Comparison of ENCODE assay signal across 11 cellular contexts in the genomic region with DNA sequence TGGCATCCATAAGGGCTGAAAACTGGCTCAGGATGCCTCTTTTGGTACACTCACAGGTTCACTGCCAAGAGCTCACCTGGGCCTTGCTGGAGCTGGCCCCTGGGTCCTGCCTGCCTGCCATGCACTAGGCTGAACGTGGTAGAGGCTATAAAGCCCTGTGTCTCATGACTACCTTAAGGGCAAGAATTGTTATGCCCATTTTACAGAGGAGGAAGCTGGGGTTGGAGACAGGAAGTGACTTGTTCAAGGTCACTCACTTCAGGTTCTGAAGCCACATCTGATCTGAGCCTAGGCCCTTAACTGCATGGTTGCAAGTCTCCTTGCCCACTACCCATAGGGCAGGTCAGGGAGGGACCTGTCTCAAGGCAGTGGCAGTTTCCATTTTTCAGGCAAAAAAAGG. TPM values are rescaled to one million over a fixed set of nuclear protein-coding genes. Genes with fewer than 3 reads are reported as not detected.
A peak's percentile ranks its signal among the peaks of the same experiment; 100 is the strongest.
DNase-seq lines count a peak whose midpoint lies in the region; ATAC-seq and TF ChIP-seq lines count a peak whose summit lies in the region.
"Had no signal": no experiment of that assay in that cellular context is flagged by ENCODE, and none has a peak within 500 bp of the region (broad histone marks: within the 10 kb centered on the region; RNA-seq: fewer than 3 reads in every experiment).

No MANE protein-coding gene starts in this region.

- CTCF ChIA-PET in PC-3 (lab: Charles Lee) = no interaction called here

- H3K36me3 ChIP-seq in left ventricle myocardium inferior (no peaks in the 10 kb centered on the region), liver (ENCODE audit: control insufficient read depth in 4 of 4, insufficient read depth in 3 of 4, low read depth in 1 of 4, low read length in 3 of 4) (peaks cover 0 to 3% (median 1%) of the 10 kb centered on the region in 4 donors), upper lobe of right lung (no peaks in the 10 kb centered on the region), PC-3 (ENCODE audit: low read depth, low read length) (peaks cover 9% of the 10 kb centered on the region; the same call in 1 of the 2 replicates)

- no peak overlapping the region for H3K9ac ChIP-seq in liver (ENCODE audit: low read depth in 1 of 2, low read length in 2 of 2)
- H3K9ac ChIP-seq in PC-3 (ENCODE audit: low read length) = no peak overlapping the region

- no TSS peak for BruUV-seq in PC-3 (replicated peaks; lab: Mats Ljungman, UMichigan)

- H3F3A ChIP-seq in PC-3 (ENCODE audit: low read length, unreplicated experiment) = peaks cover 16% of the 10 kb centered on the region

- H3K4me1 ChIP-seq in left ventricle myocardium inferior = peaks cover 97% of the 10 kb centered on the region
- peaks cover 18 to 59% (median 52%) of the 10 kb centered on the region in 4 donors for H3K4me1 ChIP-seq in liver (ENCODE audit: control insufficient read depth in 4 of 4, insufficient read depth in 4 of 4, low read length in 3 of 4)
- H3K4me1 ChIP-seq in upper lobe of right lung = peaks cover 72% of the 10 kb centered on the region
- H3K4me1 ChIP-seq in PC-3 (ENCODE audit: insufficient read depth, low read length) = peaks cover 27% of the 10 kb centered on the region

- POLR2A ChIA-PET in PC-3 (lab: Charles Lee; ENCODE audit: unreplicated experiment) = no interaction called here

- H3K36me3 Mint-ChIP-seq in T-helper 17 cell (ENCODE audit: low read depth) = no peaks in the 10 kb centered on the region

- no peak overlapping the region for H3K4me3 Mint-ChIP-seq in T-helper 17 cell

- intact Hi-C loops in left ventricle myocardium inferior (cut with micrococcal nuclease) (no loop called here), left cardiac atrium (cut with DNase I) (no loop called here), upper lobe of right lung (cut with DNase I) (no loop called here), PC-3 (cut with micrococcal nuclease) (no loop called here)

- peaks cover 78% of the 10 kb centered on the region for H3K79me2 ChIP-seq in PC-3 (ENCODE audit: low read length)

- no peak for TF ChIP-seq RAD21 in liver (IDR thresholded peaks at IDR 0.05)

- H3K27me3 ChIP-seq in left ventricle myocardium inferior (ENCODE audit: low read depth) = no peaks in the 10 kb centered on the region
- no peaks in the 10 kb centered on the region for H3K27me3 ChIP-seq in liver (ENCODE audit: control insufficient read depth in 4 of 4, insufficient read depth in 4 of 4, low read length in 3 of 4)
- no peaks in the 10 kb centered on the region for H3K27me3 ChIP-seq in upper lobe of right lung
- H3K27me3 ChIP-seq in PC-3 (ENCODE audit: low read length) = no peaks in the 10 kb centered on the region

- no peaks in the 10 kb centered on the region for H3K9me2 ChIP-seq in PC-3 (replicated peaks; ENCODE audit: low read length)

- DNase-seq in left ventricle myocardium inferior (no peak), left cardiac atrium (no peak), T-helper 17 cell (no peak), upper lobe of right lung (no peak), NCI-H1048 (lab: John Stamatoyannopoulos, UW) (no peak), KG1 (lab: John Stamatoyannopoulos, UW) (no peak), PC-3 (no peak)
- DNase-seq: activated gamma-delta T cell treated with Interleukin-2 at 50 U/mL for 16 hours, GF-D8 had no signal

- H4K20me1 ChIP-seq in PC-3 (ENCODE audit: low read length) = 0 out of 2 replicates have a peak, but pooled peaks cover 5% of the 10 kb centered on the region

- no peak overlapping the region for H2AFZ ChIP-seq in PC-3 (ENCODE audit: low read length)

- no peak overlapping the region for H3K4me2 ChIP-seq in PC-3 (ENCODE audit: low read length)

- no peak for TF ChIP-seq CTCF in left ventricle myocardium inferior (IDR thresholded peaks at IDR 0.05; ENCODE audit: borderline replicate concordance)
- no peak for TF ChIP-seq CTCF in liver (IDR thresholded peaks at IDR 0.05; ENCODE audit: low read depth, low read length, missing input control)
- no peak for TF ChIP-seq CTCF in upper lobe of right lung (IDR thresholded peaks at IDR 0.05)
- no peak for TF ChIP-seq CTCF in PC-3 (conservative IDR thresholded peaks at IDR 0.05; ENCODE audit: low read depth, low read length)

- H3K9me3 ChIP-seq in left ventricle myocardium inferior (replicated peaks) (no peaks in the 10 kb centered on the region), T-helper 17 cell (ENCODE audit: control insufficient read depth, low read length, poor library complexity, severe bottlenecking) (no peaks in the 10 kb centered on the region), liver (ENCODE audit: control insufficient read depth in 4 of 4, low read length in 3 of 4) (no peaks in the 10 kb centered on the region), upper lobe of right lung (no peaks in the 10 kb centered on the region), PC-3 (ENCODE audit: low read length) (no peaks in the 10 kb centered on the region)

- peak overlapping the region; percentile 52 for H3K27ac ChIP-seq in left ventricle myocardium inferior (replicated peaks)
- peak overlapping the region; percentile 7 to 23 for H3K27ac ChIP-seq in liver (ENCODE audit: low read depth in 1 of 2, low read length in 2 of 2)
- H3K27ac ChIP-seq in upper lobe of right lung = peak overlapping the region; percentile 56
- no peak overlapping the region for H3K27ac ChIP-seq in PC-3 (ENCODE audit: low read length)
- H3K27ac ChIP-seq: VCaP had no signal

- H3K4me1 Mint-ChIP-seq in T-helper 17 cell = peaks cover 56% of the 10 kb centered on the region

- ATAC-seq in left cardiac atrium (no peak), T-helper 17 cell (no peak), upper lobe of right lung (no peak), PC-3 (no peak)

- H3K27ac Mint-ChIP-seq in T-helper 17 cell = peak overlapping the region; percentile 89

- H3K27me3 Mint-ChIP-seq in T-helper 17 cell = no peaks in the 10 kb centered on the region

- no peak overlapping the region for H3K4me3 ChIP-seq in left ventricle myocardium inferior
- H3K4me3 ChIP-seq in liver (ENCODE audit: low read depth in 1 of 3, low read length in 3 of 3) = no peak overlapping the region
- H3K4me3 ChIP-seq in upper lobe of right lung = no peak overlapping the region
- no peak overlapping the region for H3K4me3 ChIP-seq in PC-3 (ENCODE audit: low read length)

- WGBS in liver = 87% methylated on average over 1 of the region's 1 CpG

TF ChIP-seq in liver, 16 proteins besides CTCF, POLR2A, EP300 and RAD21:
- TF ChIP-seq, protein P1, sequence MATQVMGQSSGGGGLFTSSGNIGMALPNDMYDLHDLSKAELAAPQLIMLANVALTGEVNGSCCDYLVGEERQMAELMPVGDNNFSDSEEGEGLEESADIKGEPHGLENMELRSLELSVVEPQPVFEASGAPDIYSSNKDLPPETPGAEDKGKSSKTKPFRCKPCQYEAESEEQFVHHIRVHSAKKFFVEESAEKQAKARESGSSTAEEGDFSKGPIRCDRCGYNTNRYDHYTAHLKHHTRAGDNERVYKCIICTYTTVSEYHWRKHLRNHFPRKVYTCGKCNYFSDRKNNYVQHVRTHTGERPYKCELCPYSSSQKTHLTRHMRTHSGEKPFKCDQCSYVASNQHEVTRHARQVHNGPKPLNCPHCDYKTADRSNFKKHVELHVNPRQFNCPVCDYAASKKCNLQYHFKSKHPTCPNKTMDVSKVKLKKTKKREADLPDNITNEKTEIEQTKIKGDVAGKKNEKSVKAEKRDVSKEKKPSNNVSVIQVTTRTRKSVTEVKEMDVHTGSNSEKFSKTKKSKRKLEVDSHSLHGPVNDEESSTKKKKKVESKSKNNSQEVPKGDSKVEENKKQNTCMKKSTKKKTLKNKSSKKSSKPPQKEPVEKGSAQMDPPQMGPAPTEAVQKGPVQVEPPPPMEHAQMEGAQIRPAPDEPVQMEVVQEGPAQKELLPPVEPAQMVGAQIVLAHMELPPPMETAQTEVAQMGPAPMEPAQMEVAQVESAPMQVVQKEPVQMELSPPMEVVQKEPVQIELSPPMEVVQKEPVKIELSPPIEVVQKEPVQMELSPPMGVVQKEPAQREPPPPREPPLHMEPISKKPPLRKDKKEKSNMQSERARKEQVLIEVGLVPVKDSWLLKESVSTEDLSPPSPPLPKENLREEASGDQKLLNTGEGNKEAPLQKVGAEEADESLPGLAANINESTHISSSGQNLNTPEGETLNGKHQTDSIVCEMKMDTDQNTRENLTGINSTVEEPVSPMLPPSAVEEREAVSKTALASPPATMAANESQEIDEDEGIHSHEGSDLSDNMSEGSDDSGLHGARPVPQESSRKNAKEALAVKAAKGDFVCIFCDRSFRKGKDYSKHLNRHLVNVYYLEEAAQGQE (IDR thresholded peaks at IDR 0.05) = no peak
- no peak for TF ChIP-seq JUND (IDR thresholded peaks at IDR 0.05)
- TF ChIP-seq, protein P2, sequence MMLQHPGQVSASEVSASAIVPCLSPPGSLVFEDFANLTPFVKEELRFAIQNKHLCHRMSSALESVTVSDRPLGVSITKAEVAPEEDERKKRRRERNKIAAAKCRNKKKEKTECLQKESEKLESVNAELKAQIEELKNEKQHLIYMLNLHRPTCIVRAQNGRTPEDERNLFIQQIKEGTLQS (IDR thresholded peaks at IDR 0.05) = no peak
- no peak for TF ChIP-seq NR2F2 (IDR thresholded peaks at IDR 0.05)
- TF ChIP-seq HNF4A (conservative IDR thresholded peaks at IDR 0.05) = no peak
- TF ChIP-seq FOXA2 (IDR thresholded peaks at IDR 0.05) = no peak
- no peak for TF ChIP-seq HNF4G (IDR thresholded peaks at IDR 0.05)
- TF ChIP-seq YY1 (IDR thresholded peaks at IDR 0.05) = no peak
- TF ChIP-seq, protein P3, sequence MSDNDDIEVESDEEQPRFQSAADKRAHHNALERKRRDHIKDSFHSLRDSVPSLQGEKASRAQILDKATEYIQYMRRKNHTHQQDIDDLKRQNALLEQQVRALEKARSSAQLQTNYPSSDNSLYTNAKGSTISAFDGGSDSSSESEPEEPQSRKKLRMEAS (IDR thresholded peaks at IDR 0.05) = no peak
- no peak for TF ChIP-seq GABPA (IDR thresholded peaks at IDR 0.05 in 1 of 2, conservative IDR thresholded peaks at IDR 0.05 in 1 of 2)

RNA-seq across cellular contexts. Expression of a gene that starts 7.9 kb away (rescaled TPM):
- 69.8 TPM for total RNA-seq in left ventricle myocardium inferior
- total RNA-seq in left cardiac atrium = 10 to 100 TPM; 69.2 to 77.8 TPM
- total RNA-seq in T-helper 17 cell = 10 to 100 TPM; 32.9 to 49.8 TPM
- 10 to 100 TPM; 21.6 to 22.3 TPM for total RNA-seq in liver
- polyA plus RNA-seq in liver = 10 to 100 TPM; 13.0 to 26.8 TPM
- 78.9 TPM for total RNA-seq in upper lobe of right lung
- 14.4 and 15.9 TPM in 2 replicates for total RNA-seq in PC-3 (2014; rRNA removed)

RNA-seq across cellular contexts. Expression of a gene that starts 19.9 kb away (rescaled TPM):
- 53.6 TPM for total RNA-seq in left ventricle myocardium inferior
- total RNA-seq in left cardiac atrium = 10 to 100 TPM; 59.2 to 63.9 TPM
- total RNA-seq in T-helper 17 cell = 10 to 100 TPM; 26.4 to 31.1 TPM
- total RNA-seq in liver = 1 to 10 TPM; 6.2 to 8.0 TPM
- 10 to 100 TPM; 40.2 to 45.2 TPM for polyA plus RNA-seq in liver
- 39.4 TPM for total RNA-seq in upper lobe of right lung
- total RNA-seq in PC-3 (2014; rRNA removed) = 19.2 and 35.2 TPM in 2 replicates

RNA-seq across cellular contexts. Expression of a gene that starts 54.3 kb away (rescaled TPM):
- total RNA-seq in left ventricle myocardium inferior (10.6 TPM), left cardiac atrium (10 to 100 TPM; 15.6 to 16.7 TPM), T-helper 17 cell (10 to 100 TPM in 1 of 2 donors, 1 to 10 TPM in 1; 6.2 to 10.8 TPM), liver (10 to 100 TPM in 1 of 2 donors, 1 to 10 TPM in 1; 5.6 to 22.7 TPM), upper lobe of right lung (27.2 TPM), PC-3 (2014; rRNA removed) (89.1 and 104 TPM in 2 replicates)
- 10 to 100 TPM in 1 of 2 donors, 1 to 10 TPM in 1; 3.3 to 11.2 TPM for polyA plus RNA-seq in liver
